In the genomic region with DNA sequence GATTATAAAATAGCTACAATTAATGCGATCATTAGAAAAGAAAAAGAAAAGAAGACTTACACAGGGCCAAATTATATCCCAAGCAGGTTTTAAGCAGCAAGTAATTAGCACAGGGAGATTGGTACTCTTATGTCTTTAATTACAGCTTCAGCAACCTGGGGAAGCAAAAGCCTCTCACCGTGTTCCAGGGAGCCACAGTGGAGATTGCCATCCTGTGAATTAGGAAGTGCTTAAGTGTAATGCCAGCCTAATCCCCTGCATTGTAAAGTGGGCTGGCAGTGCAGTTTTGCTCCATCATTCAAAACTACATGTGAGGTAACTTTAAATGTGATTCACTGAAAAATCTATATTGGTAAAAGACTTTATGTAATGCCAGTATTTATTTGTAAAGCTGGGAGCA, we compare ENCODE assay signal across 26 cellular contexts.
"Had no signal": no experiment of that assay in that cellular context is flagged by ENCODE, and none has a peak within 500 bp of the region (broad histone marks: within the 10 kb centered on the region; RNA-seq: fewer than 3 reads in every experiment).

No MANE protein-coding gene starts in this region.

- DNase-seq: islet precursor cell; left ventricle myocardium inferior; naive thymus-derived CD8-positive, alpha-beta T cell; occipital lobe; retina; right cardiac atrium; stimulated activated CD4-positive, alpha-beta T cell treated with anti-CD3 and anti-CD28 coated beads, Interleukin-12 subunit alpha, Interleukin-12 subunit beta, amount 100 ng/mL, for 4 hours; stimulated activated CD4-positive, alpha-beta T cell treated with anti-CD3 and anti-CD28 coated beads, Interleukin-15, amount 100 ng/mL, for 24 hours; stimulated activated CD4-positive, alpha-beta T cell treated with anti-CD3 and anti-CD28 coated beads, Interleukin-2, amount 100 ng/mL, for 24 hours; stimulated activated CD4-positive, alpha-beta T cell treated with anti-CD3 and anti-CD28 coated beads, Interleukin-4, amount 100 ng/mL, for 1 hour; stimulated activated naive B cell treated with anti-CD40 and anti-IgM and Interleukin-4, amounts not matched to agents 10 μg/mL and 1 μg/mL and 100 μg/mL, for 72 hours; tibial artery; trophoblast cell; upper lobe of right lung had no signal

- H3K4me3 ChIP-seq: hepatocyte, left ventricle myocardium inferior, skin epidermis, suprapubic skin, thoracic aorta, tibial artery, upper lobe of right lung had no signal

- H3K4me3 Mint-ChIP-seq: memory B cell; naive thymus-derived CD8-positive, alpha-beta T cell; nephron; neural crest cell; stimulated activated naive B cell treated with anti-CD40 and anti-IgM and Interleukin-4, amounts not matched to agents 10 μg/mL and 1 μg/mL and 100 μg/mL, for 72 hours; stimulated activated naive CD8-positive, alpha-beta T cell treated with anti-CD3 and anti-CD28 coated beads, Interleukin-15, Interleukin-2, amounts not matched to agents 100 ng/mL and 50 ng/mL, for 24 hours had no signal

- H3K27ac Mint-ChIP-seq: memory B cell; naive thymus-derived CD8-positive, alpha-beta T cell; nephron; progenitor cell of endocrine pancreas; stimulated activated naive B cell treated with anti-CD40 and anti-IgM and Interleukin-4, amounts not matched to agents 10 μg/mL and 1 μg/mL and 100 μg/mL, for 72 hours; stimulated activated naive CD8-positive, alpha-beta T cell treated with anti-CD3 and anti-CD28 coated beads, Interleukin-15, Interleukin-2, amounts not matched to agents 100 ng/mL and 50 ng/mL, for 24 hours had no signal

- H3K9ac ChIP-seq: parathyroid adenoma had no signal

- H3K9me3 Mint-ChIP-seq: nephron had no signal

- H3K9me3 ChIP-seq: neutrophil, suprapubic skin, thoracic aorta, upper lobe of right lung had no signal

- H3K4me2 ChIP-seq: hepatocyte had no signal

- H3K27me3 ChIP-seq: hepatocyte, neutrophil, suprapubic skin, tibial artery, upper lobe of right lung had no signal

- H3K4me1 ChIP-seq: left ventricle myocardium inferior, parathyroid adenoma, suprapubic skin, tibial artery, upper lobe of right lung had no signal

- H3K27ac ChIP-seq: hepatocyte, left ventricle myocardium inferior, neutrophil, parathyroid adenoma, skin epidermis, suprapubic skin, thoracic aorta, tibial artery, upper lobe of right lung had no signal

- H3K4me1 Mint-ChIP-seq: memory B cell; naive thymus-derived CD8-positive, alpha-beta T cell; nephron; neural crest cell; stimulated activated naive B cell treated with anti-CD40 and anti-IgM and Interleukin-4, amounts not matched to agents 10 μg/mL and 1 μg/mL and 100 μg/mL, for 72 hours had no signal

- H2AFZ ChIP-seq: hepatocyte, parathyroid adenoma had no signal

- H3K36me3 ChIP-seq: left ventricle myocardium inferior, neutrophil, suprapubic skin, thoracic aorta, tibial artery, upper lobe of right lung had no signal

- H3K36me3 Mint-ChIP-seq: memory B cell; naive thymus-derived CD8-positive, alpha-beta T cell; stimulated activated naive B cell treated with anti-CD40 and anti-IgM and Interleukin-4, amounts not matched to agents 10 μg/mL and 1 μg/mL and 100 μg/mL, for 72 hours had no signal

- H3K27me3 Mint-ChIP-seq: memory B cell; naive thymus-derived CD8-positive, alpha-beta T cell; progenitor cell of endocrine pancreas; stimulated activated naive B cell treated with anti-CD40 and anti-IgM and Interleukin-4, amounts not matched to agents 10 μg/mL and 1 μg/mL and 100 μg/mL, for 72 hours; stimulated activated naive CD8-positive, alpha-beta T cell treated with anti-CD3 and anti-CD28 coated beads, Interleukin-15, Interleukin-2, amounts not matched to agents 100 ng/mL and 50 ng/mL, for 24 hours had no signal

- FAIRE-seq: urothelium cell line had no signal

- H3K79me2 ChIP-seq: hepatocyte, parathyroid adenoma had no signal
